Comparison of ENCODE assay signal across 16 cellular contexts in the genomic region with DNA sequence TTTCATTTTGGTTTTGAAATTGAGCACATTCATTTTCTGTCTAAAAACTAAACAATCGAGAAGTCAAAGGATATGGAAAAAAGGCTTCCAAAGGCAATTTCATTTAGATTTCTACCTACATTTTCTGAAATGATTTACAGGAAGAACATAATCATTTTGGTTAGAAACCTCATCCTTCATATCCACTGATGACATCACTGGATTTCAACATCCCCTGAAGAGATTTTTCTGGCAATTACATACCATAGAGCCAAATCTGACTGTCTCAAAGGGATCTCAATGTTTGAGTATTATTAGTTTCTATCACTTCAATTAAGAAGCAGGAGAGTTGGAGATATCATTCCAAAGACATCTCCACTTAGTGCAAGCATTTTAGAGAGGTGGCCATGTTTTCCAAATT.
DNase-seq lines count a peak whose midpoint lies in the region; ATAC-seq and TF ChIP-seq lines count a peak whose summit lies in the region.
"Had no signal": no experiment of that assay in that cellular context is flagged by ENCODE, and none has a peak within 500 bp of the region (broad histone marks: within the 10 kb centered on the region; RNA-seq: fewer than 3 reads in every experiment).

No MANE protein-coding gene starts in this region.

- H3K36me3 Mint-ChIP-seq in MCF 10A (ENCODE audit: insufficient read depth, unreplicated experiment): no peaks in the 10 kb centered on the region
- H3K36me3 Mint-ChIP-seq in activated T-helper 17 cell treated with anti-CD3 and anti-CD28 coated beads, Interleukin-2, amount 50 U/mL, for 72 hours (ENCODE audit: low read depth): no peaks in the 10 kb centered on the region
- H3K36me3 Mint-ChIP-seq: activated CD8-positive, alpha-beta memory T cell treated with anti-CD3 and anti-CD28 coated beads, Interleukin-2, amount 10 ng/mL, durations not matched to agents 7 days and 5 days had no signal

- POLR2A ChIA-PET in MCF 10A (lab: Yijun Ruan, JAX): no interaction called here

- H3K27ac Mint-ChIP-seq in MCF 10A (ENCODE audit: low read depth, unreplicated experiment): peak overlapping the region; percentile 51
- peak overlapping the region; percentile 80 for H3K27ac Mint-ChIP-seq in activated T-helper 17 cell treated with anti-CD3 and anti-CD28 coated beads, Interleukin-2, amount 50 U/mL, for 72 hours

- H3K4me1 ChIP-seq in breast epithelium (no peaks in the 10 kb centered on the region), mucosa of descending colon (ENCODE audit: low read depth) (no peaks in the 10 kb centered on the region)

- TF ChIP-seq POLR2A in breast epithelium (IDR thresholded peaks at IDR 0.05): no peak

- CTCF ChIA-PET in MCF 10A (lab: Yijun Ruan, JAX): no interaction called here

- H3K27ac ChIP-seq in breast epithelium: no peak overlapping the region

- H3K4me3 ChIP-seq in breast epithelium: no peak overlapping the region
- H3K4me3 ChIP-seq in mucosa of descending colon: no peak overlapping the region

- no peak for ATAC-seq in activated T-helper 17 cell treated with anti-CD3 and anti-CD28 coated beads, Interleukin-2, amount 50 U/mL, for 72 hours (replicated peaks)
- ATAC-seq in mucosa of descending colon (no peak), GM21723 (IDR thresholded peaks at IDR 0.05; ENCODE audit: unreplicated experiment) (no peak), HG02610 (IDR thresholded peaks at IDR 0.05; ENCODE audit: unreplicated experiment) (no peak)

- H3K27me3 ChIP-seq in breast epithelium: no peaks in the 10 kb centered on the region

- H3K27me3 Mint-ChIP-seq in MCF 10A (ENCODE audit: insufficient read depth, unreplicated experiment): no peaks in the 10 kb centered on the region
- no peaks in the 10 kb centered on the region for H3K27me3 Mint-ChIP-seq in activated T-helper 17 cell treated with anti-CD3 and anti-CD28 coated beads, Interleukin-2, amount 50 U/mL, for 72 hours

- H3K9me3 Mint-ChIP-seq in MCF 10A (ENCODE audit: unreplicated experiment): no peaks in the 10 kb centered on the region
- H3K9me3 Mint-ChIP-seq in activated T-helper 17 cell treated with anti-CD3 and anti-CD28 coated beads, Interleukin-2, amount 50 U/mL, for 72 hours: no peaks in the 10 kb centered on the region

- H3K36me3 ChIP-seq in breast epithelium (no peaks in the 10 kb centered on the region), mucosa of descending colon (ENCODE audit: low read depth) (no peaks in the 10 kb centered on the region)

- H3K9me3 ChIP-seq in breast epithelium (no peaks in the 10 kb centered on the region), mucosa of descending colon (no peaks in the 10 kb centered on the region)

- intact Hi-C loops in MCF 10A (cut with micrococcal nuclease): no loop called here
- intact Hi-C loops in breast epithelium (cut with DNase I; ENCODE audit: low total_unique reads): no loop called here
- intact Hi-C loops in mucosa of descending colon (cut with DNase I, micrococcal nuclease): no loop called here

- no peak for DNase-seq in MCF 10A (ENCODE audit: unreplicated experiment)
- no peak for DNase-seq in breast epithelium (ENCODE audit: low spot score in 2 of 2)
- DNase-seq in fibroblast of gingiva (ENCODE audit: low read depth): peak; percentile 31
- peak; percentile 28 for DNase-seq in stromal cell of bone marrow (ENCODE audit: low read depth)
- no peak for DNase-seq in mucosa of descending colon
- DNase-seq: activated CD8-positive, alpha-beta memory T cell treated with anti-CD3 and anti-CD28 coated beads, Interleukin-2, amount 10 ng/mL, durations not matched to agents 7 days and 5 days; anterior cingulate cortex; GOT3; islet precursor cell; NCI-H1417; NCI-H345; occipital lobe; OCI-M1 had no signal

- TF ChIP-seq CTCF in MCF 10A (IDR thresholded peaks at IDR 0.05; ENCODE audit: unreplicated experiment) (no peak), breast epithelium (IDR thresholded peaks at IDR 0.05) (no peak), mucosa of descending colon (IDR thresholded peaks at IDR 0.05) (no peak)

- H3K4me1 Mint-ChIP-seq in MCF 10A (ENCODE audit: insufficient read depth, unreplicated experiment): peaks cover 8% of the 10 kb centered on the region
- H3K4me1 Mint-ChIP-seq in activated T-helper 17 cell treated with anti-CD3 and anti-CD28 coated beads, Interleukin-2, amount 50 U/mL, for 72 hours: peaks cover 12% of the 10 kb centered on the region

- H3K4me3 Mint-ChIP-seq in MCF 10A (ENCODE audit: unreplicated experiment): no peak overlapping the region
- no peak overlapping the region for H3K4me3 Mint-ChIP-seq in activated T-helper 17 cell treated with anti-CD3 and anti-CD28 coated beads, Interleukin-2, amount 50 U/mL, for 72 hours
- H3K4me3 Mint-ChIP-seq: activated CD8-positive, alpha-beta memory T cell treated with anti-CD3 and anti-CD28 coated beads, Interleukin-2, amount 10 ng/mL, durations not matched to agents 7 days and 5 days had no signal

- BruUV-seq in MCF 10A (replicated peaks; lab: Mats Ljungman, UMichigan): no TSS peak

Comparison
In these comparisons a context has a peak if more than half of its experiments do, and no peak if none do; other contexts are left out.
1. DNase-seq: peak in fibroblast of gingiva (single experiment) and stromal cell of bone marrow (single experiment); none in MCF 10A (single experiment), breast epithelium (0 of 2) and mucosa of descending colon (0 of 3).